In genomic region chr3:76527773-76528172, GRCh38 we compare ENCODE assay signal across 26 cellular contexts.
"Had no signal": no experiment of that assay in that cellular context is flagged by ENCODE, and none has a peak within 500 bp of the region (broad histone marks: within the 10 kb centered on the region; RNA-seq: fewer than 3 reads in every experiment).

No MANE protein-coding gene starts in this region.

- H3K27me3 Mint-ChIP-seq: natural killer cell treated with Interleukin-12 subunit alpha and Interleukin-12 subunit beta and Interleukin-15 and Interleukin-18, amount 100 ng/mL, for 72 hours; stimulated activated naive B cell treated with anti-CD40 and anti-IgM and Interleukin-4, amounts not matched to agents 10 μg/mL and 1 μg/mL and 100 μg/mL, for 72 hours had no signal

- ATAC-seq: left colon; left lung; lower lobe of right lung; natural killer cell treated with Interleukin-12 subunit alpha and Interleukin-12 subunit beta and Interleukin-15 and Interleukin-18, amount 100 ng/mL, for 72 hours; right cardiac atrium; sciatic nerve; stimulated activated naive CD8-positive, alpha-beta T cell treated with anti-CD3 and anti-CD28 coated beads, Interleukin-15, Interleukin-2, amounts not matched to agents 100 U/mL and 50 U/mL, for 24 hours had no signal

- H3K36me3 ChIP-seq: left lung, lower lobe of right lung, ovary, prostate gland, stomach, thyroid gland, transverse colon, upper lobe of left lung, vagina had no signal

- H3K27ac Mint-ChIP-seq: natural killer cell treated with Interleukin-12 subunit alpha and Interleukin-12 subunit beta and Interleukin-15 and Interleukin-18, amount 100 ng/mL, for 72 hours; stimulated activated naive B cell treated with anti-CD40 and anti-IgM and Interleukin-4, amounts not matched to agents 10 μg/mL and 1 μg/mL and 100 μg/mL, for 72 hours had no signal

- H3K9me3 ChIP-seq: left lung, lower lobe of right lung, ovary, prostate gland, stomach, testis, thyroid gland, transverse colon, upper lobe of left lung, vagina had no signal

- H3K27me3 ChIP-seq: left lung, ovary, stomach, testis, thyroid gland, transverse colon, upper lobe of left lung, vagina had no signal

- H3K4me3 ChIP-seq: left lung, lower lobe of right lung, ovary, prostate gland, skin epidermis, stomach, testis, thyroid gland, transverse colon, upper lobe of left lung, vagina had no signal

- H3K27ac ChIP-seq: left lung, lower lobe of right lung, ovary, prostate gland, skin epidermis, stomach, testis, thyroid gland, transverse colon, upper lobe of left lung, vagina had no signal

- H3K4me3 Mint-ChIP-seq: natural killer cell treated with Interleukin-12 subunit alpha and Interleukin-12 subunit beta and Interleukin-15 and Interleukin-18, amount 100 ng/mL, for 72 hours; stimulated activated naive B cell treated with anti-CD40 and anti-IgM and Interleukin-4, amounts not matched to agents 10 μg/mL and 1 μg/mL and 100 μg/mL, for 72 hours had no signal

- H3K4me1 Mint-ChIP-seq: stimulated activated naive B cell treated with anti-CD40 and anti-IgM and Interleukin-4, amounts not matched to agents 10 μg/mL and 1 μg/mL and 100 μg/mL, for 72 hours had no signal

- H3K36me3 Mint-ChIP-seq: stimulated activated naive B cell treated with anti-CD40 and anti-IgM and Interleukin-4, amounts not matched to agents 10 μg/mL and 1 μg/mL and 100 μg/mL, for 72 hours had no signal

- FAIRE-seq: islet of Langerhans, kidney had no signal

- DNase-seq: kidney; left colon; left lung; lower lobe of right lung; mammary epithelial cell; mesenchymal stem cell; ovary; retina; right cardiac atrium; stimulated activated CD4-positive, alpha-beta T cell treated with anti-CD3 and anti-CD28 coated beads, Interleukin-12 subunit alpha, Interleukin-12 subunit beta, amount 100 ng/mL, for 4 hours; stimulated activated CD4-positive, alpha-beta T cell treated with anti-CD3 and anti-CD28 coated beads, Interleukin-15, amount 100 ng/mL, for 24 hours; stimulated activated CD4-positive, alpha-beta T cell treated with anti-CD3 and anti-CD28 coated beads, Interleukin-2, amount 100 ng/mL, for 24 hours; stimulated activated CD4-positive, alpha-beta T cell treated with anti-CD3 and anti-CD28 coated beads, Interleukin-4, amount 100 ng/mL, for 1 hour; stimulated activated naive B cell treated with anti-CD40 and anti-IgM and Interleukin-4, amounts not matched to agents 10 μg/mL and 1 μg/mL and 100 μg/mL, for 72 hours; stimulated activated naive CD8-positive, alpha-beta T cell treated with anti-CD3 and anti-CD28 coated beads, Interleukin-15, Interleukin-2, amounts not matched to agents 100 U/mL and 50 U/mL, for 24 hours; stomach; testis; thyroid gland; transverse colon; upper lobe of left lung had no signal

- H3K4me1 ChIP-seq: left lung, lower lobe of right lung, prostate gland, stomach, testis, thyroid gland, transverse colon, upper lobe of left lung, vagina had no signal
